5 cellular contexts compared by ENCODE assay signal in genomic region chr11:48313590-48313989, GRCh38. TPM values are rescaled to one million over a fixed set of nuclear protein-coding genes. Genes with fewer than 3 reads are reported as not detected.
"Had no signal": no experiment of that assay in that cellular context is flagged by ENCODE, and none has a peak within 500 bp of the region (broad histone marks: within the 10 kb centered on the region; RNA-seq: fewer than 3 reads in every experiment).

No MANE protein-coding gene starts in this region.

RNA-seq across cellular contexts. Expression of gene OR4S1, which starts 7.6 kb away (rescaled TPM):
- total RNA-seq: HepG2, HT-29, HT1080, IMR-90 had no signal
- polyA plus RNA-seq: HepG2, IgD-negative memory B cell, IMR-90 had no signal

RNA-seq across cellular contexts. Expression of gene OR4C3, which starts 11.1 kb away (rescaled TPM):
- total RNA-seq: HepG2, HT-29, HT1080, IMR-90 had no signal
- polyA plus RNA-seq: HepG2, IgD-negative memory B cell, IMR-90 had no signal

RNA-seq across cellular contexts. Expression of gene OR4X1, which starts 49.9 kb away (rescaled TPM):
- total RNA-seq: HepG2, HT-29, HT1080, IMR-90 had no signal
- polyA plus RNA-seq: HepG2, IgD-negative memory B cell, IMR-90 had no signal

RNA-seq across cellular contexts. Expression of gene OR4C5, which starts 52.7 kb away (rescaled TPM):
- total RNA-seq: HepG2, HT-29, HT1080, IMR-90 had no signal
- polyA plus RNA-seq: HepG2, IgD-negative memory B cell, IMR-90 had no signal
